16 cellular contexts compared by ENCODE assay signal in the genomic region with DNA sequence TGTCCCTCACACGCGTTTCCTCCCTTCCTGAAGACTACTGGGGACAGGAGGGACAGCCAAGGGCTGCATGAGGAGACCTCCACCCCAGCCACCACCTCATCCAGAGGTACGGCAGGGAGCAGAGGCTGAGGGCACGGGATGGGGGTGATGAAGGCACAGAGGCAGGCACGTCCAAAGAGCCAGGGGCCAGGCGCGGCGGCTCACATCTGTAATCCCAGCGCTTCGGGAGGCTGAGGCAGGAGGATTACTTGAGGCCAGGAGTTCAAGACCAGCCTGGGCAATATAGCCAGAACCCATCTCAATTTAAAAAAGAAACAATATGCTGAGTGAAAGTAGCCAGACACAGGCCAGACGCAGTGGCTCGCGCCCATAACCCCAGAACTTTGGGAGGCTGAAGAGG. TPM values are rescaled to one million over a fixed set of nuclear protein-coding genes. Genes with fewer than 3 reads are reported as not detected.
DNase-seq lines count a peak whose midpoint lies in the region; ATAC-seq and TF ChIP-seq lines count a peak whose summit lies in the region.
"Had no signal": no experiment of that assay in that cellular context is flagged by ENCODE, and none has a peak within 500 bp of the region (broad histone marks: within the 10 kb centered on the region; RNA-seq: fewer than 3 reads in every experiment).

No MANE protein-coding gene starts in this region.

- H3K56ac ChIP-seq in IMR-90 (ENCODE audit: extremely low read depth, insufficient read depth, low read length), result no peak overlapping the region

- POLR2A ChIA-PET in IMR-90 (lab: Charles Lee; ENCODE audit: unreplicated experiment) (no interaction called here), MCF 10A (lab: Yijun Ruan, JAX) (interaction anchor here (1.0 to 1.4 kb wide), 2 partner anchors 10 to 18 kb away, joined by 4 to 6 read pairs; no protein-coding TSS in a partner anchor)

- TF ChIP-seq POLR2A in IMR-90 (IDR thresholded peaks at IDR 0.05; ENCODE audit: low read depth, low read length) (no peak), stomach (IDR thresholded peaks at IDR 0.05) (no peak)

- WGBS in IMR-90 (ENCODE audit: extremely low coverage in 2 of 2, insufficient read length in 1 of 2), 2 experiments, result 100% methylated on average over 1 of the region's 13 CpGs; no CpG with 5 or more reads in 1 of the 2 experiments
- 76% methylated on average over 13 of the region's 13 CpGs for WGBS in liver
- whole genome bisulfite sequencing in stomach, 5 donors, result 73 to 83% (median 78%) methylated on average over 11 to 13 of the region's 13 CpGs

- H2BK15ac ChIP-seq in IMR-90 (ENCODE audit: low read depth, low read length), result no peak overlapping the region

- H4K8ac ChIP-seq in IMR-90 (ENCODE audit: low read depth in 2 of 2, low read length in 2 of 2), result no peak overlapping the region

- H3K36me3 ChIP-seq in IMR-90 (ENCODE audit: control insufficient read depth, insufficient read depth, low read length) (no peaks in the 10 kb centered on the region), liver (ENCODE audit: control insufficient read depth in 4 of 4, insufficient read depth in 3 of 4, low read depth in 1 of 4, low read length in 3 of 4) (no peaks in the 10 kb centered on the region), stomach (peaks cover 0 to 10% (median 0%) of the 10 kb centered on the region in 4 donors)

- peaks cover 27% of the 10 kb centered on the region for H3K4me1 Mint-ChIP-seq in MCF 10A (ENCODE audit: insufficient read depth, unreplicated experiment)

- peak overlapping the region; percentile 67 for H3K4me3 Mint-ChIP-seq in MCF 10A (ENCODE audit: unreplicated experiment)
- H3K4me3 Mint-ChIP-seq: endodermal cell had no signal

- H3K27ac Mint-ChIP-seq in MCF 10A (ENCODE audit: low read depth, unreplicated experiment), result peak overlapping the region; percentile 85
- H3K27ac Mint-ChIP-seq: endodermal cell had no signal

- H3K4me2 ChIP-seq in IMR-90 (ENCODE audit: low read depth, low read length), result no peak overlapping the region

- no peak overlapping the region for H2BK5ac ChIP-seq in IMR-90 (ENCODE audit: low read depth, low read length, poor library complexity, severe bottlenecking)

- no peak overlapping the region for H2AFZ ChIP-seq in IMR-90 (replicated peaks; ENCODE audit: low read length, poor library complexity)

- no peak overlapping the region; the same call in 1 of the 2 replicates for H3K4ac ChIP-seq in IMR-90 (ENCODE audit: low read depth, low read length)

- intact Hi-C loops in IMR-90 (cut with micrococcal nuclease) (no loop called here), MCF 10A (cut with micrococcal nuclease) (no loop called here), stomach (cut with DNase I; ENCODE audit: low total_unique reads) (no loop called here)

- no peaks in the 10 kb centered on the region for H3K9me3 Mint-ChIP-seq in MCF 10A (ENCODE audit: unreplicated experiment)
- H3K9me3 Mint-ChIP-seq: endodermal cell, nephron progenitor cell had no signal

- H3K18ac ChIP-seq in IMR-90 (ENCODE audit: low read depth, low read length), result no peak overlapping the region

- H2AK9ac ChIP-seq in IMR-90 (replicated peaks; ENCODE audit: low read depth, low read length, poor library complexity), result peak overlapping the region; percentile 53

- H4K91ac ChIP-seq in IMR-90 (ENCODE audit: insufficient read depth, low read depth, low read length), result no peak overlapping the region

- no peak overlapping the region for H4K5ac ChIP-seq in IMR-90 (ENCODE audit: low read depth, low read length)

- ATAC-seq in IMR-90 (ENCODE audit: low read depth) (no peak), GM18870 (IDR thresholded peaks at IDR 0.05; ENCODE audit: unreplicated experiment) (no peak)
- ATAC-seq: GM12878, sciatic nerve had no signal

- no peak overlapping the region for H3K23ac ChIP-seq in IMR-90 (ENCODE audit: low read depth, low read length)

- H3K9ac ChIP-seq in IMR-90 (ENCODE audit: low read depth, low read length), result no peak overlapping the region
- H3K9ac ChIP-seq in liver (ENCODE audit: low read depth in 1 of 2, low read length in 2 of 2), result peak overlapping the region in 1 of 2 donors; percentile 16

- no peak overlapping the region for H3K14ac ChIP-seq in IMR-90 (replicated peaks; ENCODE audit: low read depth, low read length)

- H2BK120ac ChIP-seq in IMR-90 (ENCODE audit: low read depth, low read length), result no peak overlapping the region

- no peaks in the 10 kb centered on the region for H3K27me3 ChIP-seq in IMR-90 (ENCODE audit: control insufficient read depth, insufficient read depth, low read length)
- H3K27me3 ChIP-seq in liver (ENCODE audit: control insufficient read depth in 4 of 4, insufficient read depth in 4 of 4, low read length in 3 of 4), result no peaks in the 10 kb centered on the region
- H3K27me3 ChIP-seq in stomach, result no peaks in the 10 kb centered on the region
- H3K27me3 ChIP-seq: SJSA1 had no signal

- peaks cover 9% of the 10 kb centered on the region for H3K9me1 ChIP-seq in IMR-90 (ENCODE audit: insufficient read depth, low read length)

- TF ChIP-seq RAD21 in IMR-90 (IDR thresholded peaks at IDR 0.05; ENCODE audit: low read length) (no peak), liver (IDR thresholded peaks at IDR 0.05) (no peak)

- H3K4me3 ChIP-seq in IMR-90 (ENCODE audit: insufficient read depth, low read depth, low read length), result no peak overlapping the region
- H3K4me3 ChIP-seq in liver (ENCODE audit: low read depth in 1 of 3, low read length in 3 of 3), result no peak overlapping the region
- H3K4me3 ChIP-seq in stomach, result peak overlapping the region in 1 of 4 donors; percentile 41
- H3K4me3 ChIP-seq: GM12878, SJSA1 had no signal

- H3K79me1 ChIP-seq in IMR-90 (ENCODE audit: low read depth in 1 of 2, low read length in 2 of 2), result peaks cover 0 to 80% of the 10 kb centered on the region in 2 experiments

- no peak overlapping the region for H2BK20ac ChIP-seq in IMR-90 (ENCODE audit: low read depth, low read length)

- dilution Hi-C loops in IMR-90 (cut with HindIII; ENCODE audit: low sequenced_read_pairs, unreplicated experiment), result no loop called here

- no peak for TF ChIP-seq EP300 in stomach (IDR thresholded peaks at IDR 0.05)

- in situ Hi-C loops in IMR-90 (cut with MboI; ENCODE audit: low sequenced_read_pairs), result no loop called here

- H3K9me3 ChIP-seq in IMR-90 (ENCODE audit: control insufficient read depth, insufficient read depth, low read length), result no peaks in the 10 kb centered on the region
- no peaks in the 10 kb centered on the region for H3K9me3 ChIP-seq in liver (ENCODE audit: control insufficient read depth in 4 of 4, low read length in 3 of 4)
- H3K9me3 ChIP-seq in stomach, result no peaks in the 10 kb centered on the region
- H3K9me3 ChIP-seq: SJSA1 had no signal

- H3K4me1 ChIP-seq in IMR-90 (ENCODE audit: control insufficient read depth, insufficient read depth, low read length), result peaks cover 36% of the 10 kb centered on the region
- H3K4me1 ChIP-seq in liver (ENCODE audit: control insufficient read depth in 4 of 4, insufficient read depth in 4 of 4, low read length in 3 of 4), result peaks cover 13 to 54% (median 34%) of the 10 kb centered on the region in 4 donors
- H3K4me1 ChIP-seq in stomach, result peaks cover 73 to 92% (median 85%) of the 10 kb centered on the region in 4 donors

- TF ChIP-seq CTCF in IMR-90 (conservative IDR thresholded peaks at IDR 0.05; ENCODE audit: low read depth, low read length) (no peak), MCF 10A (IDR thresholded peaks at IDR 0.05; ENCODE audit: unreplicated experiment) (no peak), liver (IDR thresholded peaks at IDR 0.05; ENCODE audit: low read depth, low read length, missing input control) (no peak), stomach (IDR thresholded peaks at IDR 0.05) (no peak)

- no peak overlapping the region for H3K27ac ChIP-seq in IMR-90 (ENCODE audit: insufficient read depth, low read length)
- H3K27ac ChIP-seq in liver (ENCODE audit: low read depth in 1 of 2, low read length in 2 of 2), result peak overlapping the region; percentile 48 to 51
- peak overlapping the region; percentile 80 to 95 (median 87) for H3K27ac ChIP-seq in stomach
- H3K27ac ChIP-seq: SJSA1 had no signal

- no peak for DNase-seq in IMR-90
- DNase-seq in MCF 10A (ENCODE audit: unreplicated experiment), result no peak
- no peak for DNase-seq in stomach
- no peak for DNase-seq in RPMI8226
- no peak for DNase-seq in activated T-cell treated with anti-CD3 and anti-CD28 coated beads, Interleukin-2, amount 50 U/mL, for 48 hours
- no peak for DNase-seq in NCI-H526 treated with DMSO at 0.1 percent for 48 hours (lab: John Stamatoyannopoulos, UW)
- DNase-seq: central memory CD4-positive, alpha-beta T cell; nephron progenitor cell; stimulated activated CD4-positive, alpha-beta T cell treated with anti-CD3 and anti-CD28 coated beads, Interleukin-2, amount 100 ng/mL, for 24 hours; substantia nigra had no signal

- no peaks in the 10 kb centered on the region for H3K36me3 Mint-ChIP-seq in MCF 10A (ENCODE audit: insufficient read depth, unreplicated experiment)

- peak overlapping the region; percentile 66 for H2AK5ac ChIP-seq in IMR-90 (ENCODE audit: low read depth, low read length)

- BruUV-seq in IMR-90 (replicated peaks; lab: Mats Ljungman, UMichigan), result no TSS peak
- no TSS peak for BruUV-seq in MCF 10A (replicated peaks; lab: Mats Ljungman, UMichigan)

- peaks cover 36% of the 10 kb centered on the region for H4K20me1 ChIP-seq in IMR-90 (ENCODE audit: insufficient read depth, low read length)

- CTCF ChIA-PET in IMR-90 (lab: Yijun Ruan, JAX), result no interaction called here
- CTCF ChIA-PET in MCF 10A (lab: Yijun Ruan, JAX), result interaction anchor here (1.5 kb wide), 1 partner anchor 23 kb away, joined by 5 read pairs; no protein-coding TSS in a partner anchor

- H3K27me3 Mint-ChIP-seq in MCF 10A (ENCODE audit: insufficient read depth, unreplicated experiment), result no peaks in the 10 kb centered on the region

TF ChIP-seq in liver, 16 proteins besides CTCF, POLR2A, EP300 and RAD21 (continues in another document):
- TF ChIP-seq FOXA1 (IDR thresholded peaks at IDR 0.05) (no peak), RXRA (IDR thresholded peaks at IDR 0.05) (no peak), GABPA (IDR thresholded peaks at IDR 0.05 in 1 of 2, conservative IDR thresholded peaks at IDR 0.05 in 1 of 2) (no peak)

RNA-seq across cellular contexts. Expression of a gene that starts 3.3 kb away (rescaled TPM):
- total RNA-seq in IMR-90 (2012; rRNA removed), result 6.1 and 6.6 TPM in 2 replicates
- 34.1 and 37.2 TPM in 2 replicates for polyA plus RNA-seq in IMR-90 (2012; rRNA removed)
- 14.3 and 22.8 TPM in 2 replicates for polyA plus RNA-seq in IMR-90 (2012; cell fraction: cytosol; rRNA removed)
- polyA plus RNA-seq in IMR-90 (2012; cell fraction: nucleus; rRNA removed; ENCODE audit: low replicate concordance), result 294 and 597 TPM in 2 replicates
- total RNA-seq in MCF 10A (2022), result 12.3 and 15.8 TPM in 2 replicates
- total RNA-seq in liver, result 10 to 100 TPM; 10.0 to 16.3 TPM
- polyA plus RNA-seq in liver, result 1 to 10 TPM; 2.9 to 5.2 TPM
- 100 to 1,000 TPM in 3 of 5 donors, 10 to 100 TPM in 2; 30.7 to 263 (median 118) TPM for total RNA-seq in stomach
- 100 to 1,000 TPM in 1 of 3 donors, 10 to 100 TPM in 2; 85.9 to 110 (median 93.6) TPM for polyA plus RNA-seq in stomach

RNA-seq across cellular contexts. Expression of a gene that starts 48.2 kb away (rescaled TPM):
- total RNA-seq in IMR-90 (2012; rRNA removed) (9.3 and 10.0 TPM in 2 replicates), MCF 10A (2022) (86.3 and 93.5 TPM in 2 replicates), liver (10 to 100 TPM; 26.8 to 34.6 TPM), stomach (100 to 1,000 TPM in 1 of 5 donors, 10 to 100 TPM in 4; 24.4 to 724 (median 81.7) TPM)
- polyA plus RNA-seq in IMR-90 (2012; rRNA removed) (40.1 and 47.1 TPM in 2 replicates), liver (10 to 100 TPM; 14.6 to 37.9 TPM), stomach (10 to 100 TPM; 34.2 to 65.4 (median 46.9) TPM)
- 32.2 and 35.8 TPM in 2 replicates for polyA plus RNA-seq in IMR-90 (2012; cell fraction: cytosol; rRNA removed)
- 80.3 and 296 TPM in 2 replicates for polyA plus RNA-seq in IMR-90 (2012; cell fraction: nucleus; rRNA removed; ENCODE audit: low replicate concordance)
